1 cellular context compared by ENCODE assay signal in genomic region chr3:149442845-149443544, GRCh38.
TF ChIP-seq lines count a peak whose summit lies in the region.

No MANE protein-coding gene starts in this region.

TF ChIP-seq in IMR-90, 13 proteins besides CTCF, POLR2A, EP300 and RAD21:
- peak; percentile 47; the same call in 1 of the 2 replicates for TF ChIP-seq FOS (IDR thresholded peaks at IDR 0.05; ENCODE audit: low read depth, low read length)
- 0 out of 2 replicates have a peak, but pooled peaks have one; percentile 20 for TF ChIP-seq CEBPB (IDR thresholded peaks at IDR 0.05; ENCODE audit: low read depth, low read length)
- no peak for TF ChIP-seq SMC3 (IDR thresholded peaks at IDR 0.05; ENCODE audit: low read depth, low read length)
- TF ChIP-seq MAFK (IDR thresholded peaks at IDR 0.05; ENCODE audit: low read depth, low read length): peak; percentile 8; the same call in 1 of the 2 replicates
